Comparison of ENCODE assay signal across 8 cellular contexts in genomic region chr15:90597477-90598052, GRCh38.
DNase-seq lines count a peak whose midpoint lies in the region; ATAC-seq and TF ChIP-seq lines count a peak whose summit lies in the region.

No MANE protein-coding gene starts in this region.

- peak overlapping the region; percentile 19 for H3K9ac ChIP-seq in HUES6 (ENCODE audit: low read length)

- H3K9me3 ChIP-seq in right atrium auricular region (no peaks in the 10 kb centered on the region), HUES6 (ENCODE audit: control insufficient read depth, insufficient read depth, low read depth, low read length) (no peaks in the 10 kb centered on the region), vagina (no peaks in the 10 kb centered on the region)

- peak overlapping the region; percentile 56 to 66 for H3K27ac ChIP-seq in right atrium auricular region
- no peak overlapping the region for H3K27ac ChIP-seq in HUES6 (ENCODE audit: low read depth, low read length)
- H3K27ac ChIP-seq in vagina = peak overlapping the region; percentile 63

- no peaks in the 10 kb centered on the region for H3K36me3 ChIP-seq in right atrium auricular region
- no peaks in the 10 kb centered on the region for H3K36me3 ChIP-seq in HUES6 (ENCODE audit: control insufficient read depth, insufficient read depth, low read length)
- H3K36me3 ChIP-seq in vagina = peaks cover 0 to 5% of the 10 kb centered on the region in 2 donors

- H3K27me3 ChIP-seq in right atrium auricular region = no peaks in the 10 kb centered on the region
- H3K27me3 ChIP-seq in HUES6 (ENCODE audit: control insufficient read depth, insufficient read depth, low read length) = no peaks in the 10 kb centered on the region
- no peaks in the 10 kb centered on the region for H3K27me3 ChIP-seq in vagina

- DNase-seq in right atrium auricular region (ENCODE audit: low spot score) = no peak
- no peak for DNase-seq in left cardiac atrium
- DNase-seq in fibroblast of villous mesenchyme (ENCODE audit: low read depth) = peak; percentile 40
- DNase-seq in vagina (ENCODE audit: extremely low spot score in 2 of 2) = no peak
- no peak for DNase-seq in left lobe of liver (ENCODE audit: low spot score)
- DNase-seq in hypothalamus (lab: John Stamatoyannopoulos, UW) = no peak
- DNase-seq in DMS 273 treated with DMSO at 0.1 percent for 48 hours (lab: John Stamatoyannopoulos, UW) = no peak

- TF ChIP-seq POLR2A in vagina (IDR thresholded peaks at IDR 0.05) = no peak

- H3K4me1 ChIP-seq in right atrium auricular region (peaks cover 0 to 53% of the 10 kb centered on the region in 2 donors), HUES6 (ENCODE audit: control insufficient read depth, insufficient read depth, low read length) (peaks cover 17% of the 10 kb centered on the region), vagina (peaks cover 56% of the 10 kb centered on the region)

- ATAC-seq in left cardiac atrium = no peak
- no peak for ATAC-seq in left lobe of liver

- TF ChIP-seq CTCF in right atrium auricular region (IDR thresholded peaks at IDR 0.05) (no peak), fibroblast of villous mesenchyme (IDR thresholded peaks at IDR 0.05; ENCODE audit: insufficient read depth, low read depth, low read length) (no peak), vagina (IDR thresholded peaks at IDR 0.05) (no peak)

- intact Hi-C loops in left cardiac atrium (cut with DNase I) (loop anchor here in 1 of 2 donors (10.0 kb wide), 1 partner anchor 63 kb away; no protein-coding TSS in a partner anchor), vagina (cut with DNase I) (no loop called here)

- H3K4me3 ChIP-seq in right atrium auricular region (no peak overlapping the region), HUES6 (ENCODE audit: low read depth, low read length) (no peak overlapping the region), fibroblast of villous mesenchyme (ENCODE audit: low read depth, low read length) (no peak overlapping the region), vagina (no peak overlapping the region)
